8 cellular contexts compared by ENCODE assay signal in the genomic region with DNA sequence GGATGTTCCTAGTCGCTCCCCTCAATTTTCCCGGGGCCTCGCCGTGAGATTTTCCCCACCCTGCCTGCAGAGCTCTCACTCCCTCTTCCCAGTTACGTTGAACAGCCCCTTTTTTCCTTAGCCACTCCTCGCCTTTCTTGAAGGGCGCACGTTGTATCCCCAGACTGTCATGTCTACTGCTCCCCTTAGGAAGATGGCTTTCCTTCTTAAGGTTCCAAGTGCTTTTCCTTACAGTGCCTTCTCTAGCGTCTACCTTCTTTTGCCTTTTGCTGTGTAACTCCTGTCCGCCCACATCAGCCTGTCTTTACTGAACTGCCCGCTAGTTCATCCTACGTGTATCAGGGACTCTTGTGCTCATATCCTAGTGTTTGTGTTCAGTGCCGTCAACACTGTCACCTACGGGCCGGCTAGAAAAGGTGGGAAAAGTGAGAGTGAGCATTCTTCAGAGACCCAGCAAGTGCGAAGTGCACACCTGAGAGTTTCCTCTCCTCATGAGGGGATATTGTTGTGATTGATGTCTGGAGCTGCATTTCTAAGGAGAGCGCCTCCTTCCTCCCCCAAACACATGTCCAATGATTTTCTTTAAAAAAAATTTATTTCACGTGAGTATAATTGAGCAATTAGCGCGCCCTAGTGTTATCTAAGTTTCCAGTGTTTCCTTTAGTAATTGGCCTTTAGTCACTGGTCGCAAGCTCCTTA. TPM values are rescaled to one million over a fixed set of nuclear protein-coding genes. Genes with fewer than 3 reads are reported as not detected.
DNase-seq lines count a peak whose midpoint lies in the region; ATAC-seq and TF ChIP-seq lines count a peak whose summit lies in the region.

No MANE protein-coding gene starts in this region.

- TF ChIP-seq EP300 in upper lobe of left lung (IDR thresholded peaks at IDR 0.05) = no peak

- peak overlapping the region; percentile 79 for H3K27ac ChIP-seq in epithelial cell of prostate
- peak overlapping the region; percentile 88 to 90 for H3K27ac ChIP-seq in mucosa of rectum (ENCODE audit: low read depth in 2 of 2, low read length in 2 of 2)
- peak overlapping the region; percentile 89 to 94 (median 92) for H3K27ac ChIP-seq in upper lobe of left lung

- peak overlapping the region; percentile 95 for H3K9ac ChIP-seq in mucosa of rectum (ENCODE audit: low read depth in 1 of 2, low read length in 2 of 2)

- H3K4me1 ChIP-seq in mucosa of rectum (ENCODE audit: control insufficient read depth in 2 of 2, insufficient read depth in 2 of 2, low read length in 2 of 2) (peaks cover 9 to 12% of the 10 kb centered on the region in 2 donors), upper lobe of left lung (peaks cover 10 to 22% (median 14%) of the 10 kb centered on the region in 4 donors)

- in situ Hi-C loops in GM13976 (cut with MboI; ENCODE audit: low sequenced_read_pairs, unreplicated experiment) = no loop called here

- 1 to 4% methylated on average over 21 of the region's 21 CpGs for WGBS in upper lobe of left lung, 2 donors

- ATAC-seq in upper lobe of left lung (ENCODE audit: low FRiP score in 2 of 2) = peak; percentile 38 to 45

- H3K36me3 ChIP-seq in mucosa of rectum (ENCODE audit: control insufficient read depth in 2 of 2, insufficient read depth in 2 of 2, low read length in 2 of 2) (peaks cover 0 to 1% of the 10 kb centered on the region in 2 donors), upper lobe of left lung (peaks cover 0 to 26% (median 4%) of the 10 kb centered on the region in 4 donors)

- TF ChIP-seq POLR2A in upper lobe of left lung (IDR thresholded peaks at IDR 0.05) = peak in 1 of 4 donors; percentile 9

- DNase-seq in AG08396 (ENCODE audit: low spot score) = peak; percentile 44
- peak; percentile 48 for DNase-seq in GM13976 (ENCODE audit: low spot score)
- peak; percentile 28 for DNase-seq in NCI-H2196 treated with DMSO at 0.1 percent for 48 hours (lab: John Stamatoyannopoulos, UW; ENCODE audit: unreplicated experiment)
- peak; percentile 21 to 38 for DNase-seq in activated CD4-positive, alpha-beta T cell treated with anti-CD3 and anti-CD28 coated beads, Interleukin-2, amount 50 U/mL, for 48 hours
- no peak for DNase-seq in epithelial cell of prostate (ENCODE audit: low read depth, low spot score)
- no peak for DNase-seq in upper lobe of left lung
- DNase-seq in cortex of kidney (lab: John Stamatoyannopoulos, UW) = no peak

- H3K27me3 ChIP-seq in mucosa of rectum (ENCODE audit: control insufficient read depth in 2 of 2, insufficient read depth in 2 of 2, low read length in 2 of 2) = no peaks in the 10 kb centered on the region
- no peaks in the 10 kb centered on the region for H3K27me3 ChIP-seq in upper lobe of left lung

- TF ChIP-seq CTCF in GM13976 (IDR thresholded peaks at IDR 0.05; ENCODE audit: borderline replicate concordance, control extremely low read depth, extremely low read depth, insufficient read depth, missing control alignments) = peak; percentile 1
- TF ChIP-seq CTCF in upper lobe of left lung (IDR thresholded peaks at IDR 0.05) = peak in 3 of 6 experiments; percentile 12 to 29 (median 16)

- H3K4me3 ChIP-seq in mucosa of rectum (ENCODE audit: low read length in 2 of 2) (peak overlapping the region; percentile 95 to 96), upper lobe of left lung (peak overlapping the region; percentile 72 to 97 (median 84))

- H3K9me3 ChIP-seq in mucosa of rectum (ENCODE audit: control insufficient read depth in 2 of 2, low read length in 2 of 2) (no peaks in the 10 kb centered on the region), upper lobe of left lung (no peaks in the 10 kb centered on the region)

RNA-seq across cellular contexts. Expression of a gene that starts 0.8 kb away (rescaled TPM):
- 10 to 100 TPM; 12.4 to 38.2 (median 20.5) TPM for total RNA-seq in upper lobe of left lung

RNA-seq across cellular contexts. Expression of a gene that starts 19.5 kb away (rescaled TPM):
- total RNA-seq in upper lobe of left lung = 10 to 100 TPM; 31.2 to 68.9 (median 45.0) TPM

Comparison
In these comparisons a context has a peak if more than half of its experiments do, and no peak if none do; other contexts are left out.
1. DNase-seq: peak in AG08396 (single experiment), GM13976 (single experiment), NCI-H2196 treated with DMSO at 0.1 percent for 48 hours (single experiment) and activated CD4-positive, alpha-beta T cell treated with anti-CD3 and anti-CD28 coated beads, Interleukin-2, amount 50 U/mL, for 48 hours (2 of 2); none in epithelial cell of prostate (single experiment), upper lobe of left lung (0 of 2) and cortex of kidney (single experiment).
2. Peak in every context shown above with its lines, with median percentiles within 50 percentile points of each other: H3K27ac ChIP-seq.